Comparison of ENCODE assay signal across 8 cellular contexts in genomic region chr7:30977896-30978564, GRCh38. TPM values are rescaled to one million over a fixed set of nuclear protein-coding genes. Genes with fewer than 3 reads are reported as not detected.
DNase-seq lines count a peak whose midpoint lies in the region; ATAC-seq and TF ChIP-seq lines count a peak whose summit lies in the region.

No MANE protein-coding gene starts in this region.

- H3K27me3 ChIP-seq in brain microvascular endothelial cell (replicated peaks) (peaks cover 8% of the 10 kb centered on the region), mesendoderm (ENCODE audit: insufficient read depth, low read length, poor library complexity) (no peaks in the 10 kb centered on the region)
- no peaks in the 10 kb centered on the region for H3K27me3 ChIP-seq in effector memory CD4-positive, alpha-beta T cell (replicated peaks; ENCODE audit: control insufficient read depth, insufficient read depth, low read length, poor library complexity, severe bottlenecking)

- H3K4me3 ChIP-seq in brain microvascular endothelial cell (ENCODE audit: low read depth, low read length), result no peak overlapping the region
- H3K4me3 ChIP-seq in mesendoderm (ENCODE audit: low read length), result no peak overlapping the region
- H3K4me3 ChIP-seq in effector memory CD4-positive, alpha-beta T cell (ENCODE audit: insufficient read depth, low read depth, low read length, poor library complexity, severe bottlenecking), result no peak overlapping the region

- peak; percentile 41 for DNase-seq in NCI-H1105 (lab: John Stamatoyannopoulos, UW)
- no peak for DNase-seq in brain microvascular endothelial cell
- peak; percentile 61 for DNase-seq in mesendoderm
- no peak for DNase-seq in effector memory CD4-positive, alpha-beta T cell

- H3K4ac ChIP-seq in mesendoderm (ENCODE audit: low read depth, low read length), result no peak overlapping the region

- no peak overlapping the region for H2BK5ac ChIP-seq in mesendoderm (ENCODE audit: low read length)

- H3K79me2 ChIP-seq in mesendoderm (ENCODE audit: control insufficient read depth, insufficient read depth, low read length), result no peaks in the 10 kb centered on the region

- TF ChIP-seq CTCF in GM12872 (IDR thresholded peaks at IDR 0.05; ENCODE audit: insufficient read depth, low read depth, low read length) (peak; percentile 62), brain microvascular endothelial cell (IDR thresholded peaks at IDR 0.05; ENCODE audit: low read depth, low read length, missing control alignments) (peak; percentile 74)

- no peak overlapping the region for H3K9ac ChIP-seq in mesendoderm (ENCODE audit: low read length)

- no peak overlapping the region for H3K56ac ChIP-seq in mesendoderm (ENCODE audit: low read length)

- H3K36me3 ChIP-seq in brain microvascular endothelial cell (replicated peaks) (no peaks in the 10 kb centered on the region), mesendoderm (ENCODE audit: control insufficient read depth, insufficient read depth, low read length) (no peaks in the 10 kb centered on the region)
- H3K36me3 ChIP-seq in effector memory CD4-positive, alpha-beta T cell (ENCODE audit: control insufficient read depth, insufficient read depth, low read length), result no peaks in the 10 kb centered on the region

- H4K8ac ChIP-seq in mesendoderm (ENCODE audit: low read depth, low read length), result no peak overlapping the region

- ATAC-seq in HG02571 (IDR thresholded peaks at IDR 0.05; ENCODE audit: unreplicated experiment) (no peak), HG02973 (IDR thresholded peaks at IDR 0.05; ENCODE audit: unreplicated experiment) (no peak), GM21529 (IDR thresholded peaks at IDR 0.05; ENCODE audit: unreplicated experiment) (no peak)

- H3K23ac ChIP-seq in mesendoderm (ENCODE audit: low read length), result no peak overlapping the region

- H4K5ac ChIP-seq in mesendoderm (ENCODE audit: low read length), result no peak overlapping the region

- no peak overlapping the region for H2BK15ac ChIP-seq in mesendoderm (replicated peaks; ENCODE audit: low read depth)

- H2AK5ac ChIP-seq in mesendoderm (ENCODE audit: low read length), result no peak overlapping the region

- WGBS in mesendoderm (ENCODE audit: extremely low coverage, insufficient coverage, low lambda C conversion rate), result no CpG with 5 or more reads among the region's 9 CpGs

- no peak overlapping the region for H3K4me2 ChIP-seq in mesendoderm (ENCODE audit: low read length)

- H3K27ac ChIP-seq in brain microvascular endothelial cell (no peak overlapping the region), mesendoderm (ENCODE audit: low read depth, low read length) (no peak overlapping the region)
- H3K27ac ChIP-seq in effector memory CD4-positive, alpha-beta T cell (ENCODE audit: insufficient read depth, low read length, poor library complexity, severe bottlenecking), result no peak overlapping the region

- H3K9me3 ChIP-seq in effector memory CD4-positive, alpha-beta T cell (ENCODE audit: control insufficient read depth, low read length), result no peaks in the 10 kb centered on the region

- no peak overlapping the region for H2BK120ac ChIP-seq in mesendoderm (ENCODE audit: low read depth, low read length)

- no peaks in the 10 kb centered on the region for H3K79me1 ChIP-seq in mesendoderm (ENCODE audit: low read length)

- in situ Hi-C loops in brain microvascular endothelial cell (cut with HindIII; ENCODE audit: low pct_ligation_motif_present, low sequenced_read_pairs), result no loop called here

- H3K18ac ChIP-seq in mesendoderm (ENCODE audit: low read length), result no peak overlapping the region

- no peaks in the 10 kb centered on the region for H3K4me1 ChIP-seq in mesendoderm (ENCODE audit: control insufficient read depth, low read depth, low read length)
- no peaks in the 10 kb centered on the region for H3K4me1 ChIP-seq in effector memory CD4-positive, alpha-beta T cell (ENCODE audit: control insufficient read depth, insufficient read depth, low read length, poor library complexity, severe bottlenecking)

RNA-seq across cellular contexts. Expression of gene GHRHR, which starts 14.3 kb away (rescaled TPM):
- 1.7 TPM for polyA plus RNA-seq in mesendoderm (2013, experiment 1 of 2)
- 2.4 TPM for polyA plus RNA-seq in mesendoderm (2013, experiment 2 of 2)

Comparison
In these comparisons a context has a peak if more than half of its experiments do, and no peak if none do; other contexts are left out.
1. DNase-seq: peak in NCI-H1105 (single experiment) and mesendoderm (single experiment); none in brain microvascular endothelial cell (single experiment) and effector memory CD4-positive, alpha-beta T cell (0 of 3).